In genomic region chr2:101779190-101779589, GRCh38 we compare ENCODE assay signal across 30 cellular contexts.
DNase-seq lines count a peak whose midpoint lies in the region; ATAC-seq and TF ChIP-seq lines count a peak whose summit lies in the region.
"Had no signal": no experiment of that assay in that cellular context is flagged by ENCODE, and none has a peak within 500 bp of the region (broad histone marks: within the 10 kb centered on the region; RNA-seq: fewer than 3 reads in every experiment).

No MANE protein-coding gene starts in this region.

- H3K4me2 ChIP-seq in OCI-LY1 (ENCODE audit: low read length) = no peak overlapping the region; the same call in 1 of the 2 replicates
- H3K4me2 ChIP-seq: KMS-11, neural progenitor cell, SK-N-SH had no signal

- H3K27ac ChIP-seq in OCI-LY1 (ENCODE audit: low read depth, low read length, poor library complexity, severe bottlenecking) = peak overlapping the region; percentile 73
- H3K27ac ChIP-seq: breast epithelium, epithelial cell of prostate, KMS-11, neural progenitor cell, parathyroid adenoma, right atrium auricular region, stomach, tibial artery, vagina had no signal

- DNase-seq in activated naive CD8-positive, alpha-beta T cell treated with anti-CD3 and anti-CD28 coated beads for 36 hours = no peak
- no peak for DNase-seq in effector memory CD8-positive, alpha-beta T cell
- DNase-seq in stimulated activated CD4-positive, alpha-beta T cell treated with anti-CD3 and anti-CD28 coated beads, Interleukin-2, amount 100 ng/mL, for 24 hours = no peak
- no peak for DNase-seq in NCI-H774 (lab: John Stamatoyannopoulos, UW)
- no peak for DNase-seq in HuH-7.5 (ENCODE audit: low spot score)
- DNase-seq: activated CD4-positive, CD25-positive, alpha-beta regulatory T cell treated with anti-CD3 and anti-CD28 coated beads, Interleukin-2, amount 50 U/mL, for 72 hours; activated CD8-positive, alpha-beta memory T cell treated with anti-CD3 and anti-CD28 coated beads for 24 hours; activated naive CD4-positive, alpha-beta T cell treated with Interleukin-2 at 50 U/mL for 16 hours; COR-L47; DMS53; effector CD4-positive, alpha-beta T cell; NCI-H1930; NCI-H2171 treated with DMSO at 0.1 percent for 48 hours; NCI-H510A; SK-N-SH; small intestine; stomach; T-helper 2 cell; tibial artery had no signal

- no peak for TF ChIP-seq CTCF in OCI-LY1 (IDR thresholded peaks at IDR 0.05; ENCODE audit: low read length)

- no peak overlapping the region for H3K9ac ChIP-seq in OCI-LY1 (ENCODE audit: low read length)
- H3K9ac ChIP-seq: KMS-11, neural progenitor cell, parathyroid adenoma, SK-N-SH had no signal

- H4K20me1 ChIP-seq in OCI-LY1 (ENCODE audit: insufficient read depth, low read length) = no peaks in the 10 kb centered on the region

- no peaks in the 10 kb centered on the region for H3K27me3 ChIP-seq in OCI-LY1 (ENCODE audit: insufficient read depth, low read length)
- H3K27me3 ChIP-seq: breast epithelium, neural progenitor cell, right atrium auricular region, stomach, tibial artery, vagina had no signal

- peak overlapping the region; percentile 43 for H3K27ac Mint-ChIP-seq in activated naive CD8-positive, alpha-beta T cell
- H3K27ac Mint-ChIP-seq in activated naive CD8-positive, alpha-beta T cell treated with anti-CD3 and anti-CD28 coated beads for 36 hours = no peak overlapping the region
- peak overlapping the region; percentile 66 to 80 for H3K27ac Mint-ChIP-seq in effector memory CD8-positive, alpha-beta T cell
- H3K27ac Mint-ChIP-seq: neural progenitor cell had no signal

- H2AFZ ChIP-seq in OCI-LY1 (ENCODE audit: low read length) = no peak overlapping the region
- H2AFZ ChIP-seq: neural progenitor cell, parathyroid adenoma had no signal

- no peaks in the 10 kb centered on the region for H3K27me3 Mint-ChIP-seq in activated naive CD8-positive, alpha-beta T cell
- H3K27me3 Mint-ChIP-seq in activated naive CD8-positive, alpha-beta T cell treated with anti-CD3 and anti-CD28 coated beads for 36 hours = no peaks in the 10 kb centered on the region
- H3K27me3 Mint-ChIP-seq in effector memory CD8-positive, alpha-beta T cell = no peaks in the 10 kb centered on the region

- no peaks in the 10 kb centered on the region for H3K36me3 ChIP-seq in OCI-LY1 (ENCODE audit: insufficient read depth, low read length)
- H3K36me3 ChIP-seq: breast epithelium, neural progenitor cell, right atrium auricular region, stomach, tibial artery, vagina had no signal

- H3K4me1 Mint-ChIP-seq in activated naive CD8-positive, alpha-beta T cell (ENCODE audit: low read depth) = peaks cover 85% of the 10 kb centered on the region
- peaks cover 81% of the 10 kb centered on the region for H3K4me1 Mint-ChIP-seq in activated naive CD8-positive, alpha-beta T cell treated with anti-CD3 and anti-CD28 coated beads for 36 hours
- peaks cover 59 to 73% of the 10 kb centered on the region in 2 donors for H3K4me1 Mint-ChIP-seq in effector memory CD8-positive, alpha-beta T cell (ENCODE audit: low read depth in 2 of 2)

- no peak overlapping the region for H3K4me3 ChIP-seq in OCI-LY1 (ENCODE audit: low read depth, low read length, poor library complexity, severe bottlenecking)
- H3K4me3 ChIP-seq: breast epithelium, neural progenitor cell, right atrium auricular region, stomach, tibial artery, vagina had no signal

- no peaks in the 10 kb centered on the region for H3K9me3 ChIP-seq in OCI-LY1 (ENCODE audit: low read length)
- H3K9me3 ChIP-seq: breast epithelium, right atrium auricular region, SK-N-SH, stomach, tibial artery, vagina had no signal

- H3F3A ChIP-seq in OCI-LY1 (ENCODE audit: insufficient read depth, low read length) = no peaks in the 10 kb centered on the region

- peaks cover 98% of the 10 kb centered on the region for H3K4me1 ChIP-seq in OCI-LY1 (ENCODE audit: insufficient read depth, low read length, severe bottlenecking)
- H3K4me1 ChIP-seq: breast epithelium had no signal

- H3K79me2 ChIP-seq in OCI-LY1 (ENCODE audit: insufficient read depth, low read length) = peaks cover 85% of the 10 kb centered on the region

- no peaks in the 10 kb centered on the region for H3K9me3 Mint-ChIP-seq in activated naive CD8-positive, alpha-beta T cell (ENCODE audit: low read depth)
- H3K9me3 Mint-ChIP-seq in activated naive CD8-positive, alpha-beta T cell treated with anti-CD3 and anti-CD28 coated beads for 36 hours = no peaks in the 10 kb centered on the region
- no peaks in the 10 kb centered on the region for H3K9me3 Mint-ChIP-seq in effector memory CD8-positive, alpha-beta T cell

- H3K4me3 Mint-ChIP-seq in activated naive CD8-positive, alpha-beta T cell = no peak overlapping the region
- no peak overlapping the region for H3K4me3 Mint-ChIP-seq in activated naive CD8-positive, alpha-beta T cell treated with anti-CD3 and anti-CD28 coated beads for 36 hours
- peak overlapping the region in 1 of 2 donors; percentile 11 for H3K4me3 Mint-ChIP-seq in effector memory CD8-positive, alpha-beta T cell
- H3K4me3 Mint-ChIP-seq: neural progenitor cell had no signal

- no peaks in the 10 kb centered on the region for H3K9me2 ChIP-seq in OCI-LY1 (ENCODE audit: low read depth, low read length)
- H3K9me2 ChIP-seq: SK-N-SH had no signal

- H3K36me3 Mint-ChIP-seq in activated naive CD8-positive, alpha-beta T cell = peaks cover 7% of the 10 kb centered on the region
- peaks cover 16% of the 10 kb centered on the region for H3K36me3 Mint-ChIP-seq in activated naive CD8-positive, alpha-beta T cell treated with anti-CD3 and anti-CD28 coated beads for 36 hours
- peaks cover 3% of the 10 kb centered on the region for H3K36me3 Mint-ChIP-seq in effector memory CD8-positive, alpha-beta T cell (ENCODE audit: insufficient read depth)

- no peak for ATAC-seq in effector memory CD8-positive, alpha-beta T cell (replicated peaks)
- ATAC-seq: left lobe of liver, Right ventricle myocardium inferior had no signal
